13 cellular contexts compared by ENCODE assay signal in the genomic region with DNA sequence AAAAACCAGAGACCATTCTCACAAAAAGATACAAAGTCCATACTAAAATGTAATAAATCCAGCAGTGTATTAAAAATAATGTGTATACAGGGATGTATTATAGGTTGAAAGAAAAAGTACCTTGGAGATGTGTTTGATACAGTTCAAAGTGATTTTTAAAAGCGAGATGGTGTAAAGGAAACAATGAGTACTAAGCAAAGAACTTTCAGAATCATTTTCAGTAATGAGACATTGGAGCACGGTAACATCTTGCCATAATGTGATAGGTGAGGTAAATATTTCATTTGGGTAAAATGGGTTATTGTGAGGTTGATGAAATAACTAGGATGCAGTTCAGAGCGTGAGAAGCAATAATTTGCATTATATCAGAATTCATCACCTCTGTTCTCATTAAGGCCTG. TPM values are rescaled to one million over a fixed set of nuclear protein-coding genes. Genes with fewer than 3 reads are reported as not detected.
DNase-seq lines count a peak whose midpoint lies in the region; ATAC-seq and TF ChIP-seq lines count a peak whose summit lies in the region.
"Had no signal": no experiment of that assay in that cellular context is flagged by ENCODE, and none has a peak within 500 bp of the region (broad histone marks: within the 10 kb centered on the region; RNA-seq: fewer than 3 reads in every experiment).

No MANE protein-coding gene starts in this region.

- H3K36me3 ChIP-seq in ACC112 (ENCODE audit: insufficient read depth, low read length): peaks cover 20% of the 10 kb centered on the region
- H3K36me3 ChIP-seq in right atrium auricular region: peaks cover 25% of the 10 kb centered on the region

- ATAC-seq in GM18511 (IDR thresholded peaks at IDR 0.05; ENCODE audit: unreplicated experiment) (peak; percentile 53), HG02852 (IDR thresholded peaks at IDR 0.05; ENCODE audit: unreplicated experiment) (peak; percentile 54), HG03521 (IDR thresholded peaks at IDR 0.05; ENCODE audit: unreplicated experiment) (no peak)

- H3K4me1 ChIP-seq in ACC112 (ENCODE audit: control insufficient read depth, insufficient read depth, low read length, unreplicated experiment): peaks cover 20% of the 10 kb centered on the region
- no peaks in the 10 kb centered on the region for H3K4me1 ChIP-seq in right atrium auricular region

- no peak for DNase-seq in activated T-helper 1 cell treated with anti-CD3 and anti-CD28 coated beads, Interleukin-12 subunit alpha, Interleukin-12 subunit beta, Interleukin-2, Interleukin-4 antibody, amounts not matched to agents 30 ng/mL and 10 ng/mL and 1 ng/mL, durations not matched to agents 14 hours and 24 hours and 36 hours (ENCODE audit: low spot score)
- DNase-seq in right atrium auricular region (ENCODE audit: low spot score) (no peak), ACHN (no peak), DMS153 treated with DMSO at 0.1 percent for 48 hours (lab: John Stamatoyannopoulos, UW; ENCODE audit: unreplicated experiment) (no peak)
- DNase-seq: activated B cell treated with CpG ODN at 0.5 μM for 24 hours; H7; stimulated activated CD4-positive, alpha-beta T cell treated with anti-CD3 and anti-CD28 coated beads, Interleukin-2, amount 100 ng/mL, for 48 hours; substantia nigra had no signal

- intact Hi-C loops in activated T-helper 1 cell treated with anti-CD3 and anti-CD28 coated beads, Interleukin-12 subunit alpha, Interleukin-12 subunit beta, Interleukin-2, Interleukin-4 antibody, amounts not matched to agents 30 ng/mL and 10 ng/mL and 1 ng/mL, durations not matched to agents 14 hours and 24 hours and 36 hours (cut with micrococcal nuclease): loop anchor here (1.0 to 5.0 kb wide), 6 partner anchors 26 to 417 kb away; a partner anchor contains a TSS

- no peaks in the 10 kb centered on the region for H3K9me3 Mint-ChIP-seq in activated T-helper 1 cell treated with anti-CD3 and anti-CD28 coated beads, Interleukin-12 subunit alpha, Interleukin-12 subunit beta, Interleukin-2, Interleukin-4 antibody, amounts not matched to agents 30 ng/mL and 10 ng/mL and 1 ng/mL, durations not matched to agents 14 hours and 24 hours and 36 hours
- H3K9me3 Mint-ChIP-seq: activated B cell treated with CpG ODN at 0.5 μM for 24 hours had no signal

- in situ Hi-C loops in ACHN (cut with HindIII; ENCODE audit: low pct_ligation_motif_present, low pct_unique_long_range_greater_than_20kb, low sequenced_read_pairs): no loop called here

- no peak for TF ChIP-seq CTCF in right atrium auricular region (IDR thresholded peaks at IDR 0.05)

- peak overlapping the region; percentile 88 for H3K27ac Mint-ChIP-seq in activated T-helper 1 cell treated with anti-CD3 and anti-CD28 coated beads, Interleukin-12 subunit alpha, Interleukin-12 subunit beta, Interleukin-2, Interleukin-4 antibody, amounts not matched to agents 30 ng/mL and 10 ng/mL and 1 ng/mL, durations not matched to agents 14 hours and 24 hours and 36 hours
- H3K27ac Mint-ChIP-seq: activated B cell treated with CpG ODN at 0.5 μM for 24 hours had no signal

- no peaks in the 10 kb centered on the region for H3K27me3 Mint-ChIP-seq in activated T-helper 1 cell treated with anti-CD3 and anti-CD28 coated beads, Interleukin-12 subunit alpha, Interleukin-12 subunit beta, Interleukin-2, Interleukin-4 antibody, amounts not matched to agents 30 ng/mL and 10 ng/mL and 1 ng/mL, durations not matched to agents 14 hours and 24 hours and 36 hours (ENCODE audit: insufficient read depth)
- H3K27me3 Mint-ChIP-seq: activated B cell treated with CpG ODN at 0.5 μM for 24 hours had no signal

- H3K4me3 ChIP-seq in ACC112 (ENCODE audit: low read depth, low read length): no peak overlapping the region
- H3K4me3 ChIP-seq in right atrium auricular region: no peak overlapping the region
- H3K4me3 ChIP-seq: hepatocyte had no signal

- H3K4me1 Mint-ChIP-seq in activated T-helper 1 cell treated with anti-CD3 and anti-CD28 coated beads, Interleukin-12 subunit alpha, Interleukin-12 subunit beta, Interleukin-2, Interleukin-4 antibody, amounts not matched to agents 30 ng/mL and 10 ng/mL and 1 ng/mL, durations not matched to agents 14 hours and 24 hours and 36 hours (ENCODE audit: low read depth): peaks cover 13% of the 10 kb centered on the region

- H3K27ac ChIP-seq in ACC112 (ENCODE audit: low read depth, low read length) (peak overlapping the region; percentile 57), right atrium auricular region (no peak overlapping the region)
- H3K27ac ChIP-seq: hepatocyte had no signal

- H3K27me3 ChIP-seq in ACC112 (ENCODE audit: insufficient read depth, low read length) (no peaks in the 10 kb centered on the region), right atrium auricular region (no peaks in the 10 kb centered on the region)
- H3K27me3 ChIP-seq: hepatocyte had no signal

- peaks cover 14% of the 10 kb centered on the region for H3K36me3 Mint-ChIP-seq in activated T-helper 1 cell treated with anti-CD3 and anti-CD28 coated beads, Interleukin-12 subunit alpha, Interleukin-12 subunit beta, Interleukin-2, Interleukin-4 antibody, amounts not matched to agents 30 ng/mL and 10 ng/mL and 1 ng/mL, durations not matched to agents 14 hours and 24 hours and 36 hours (ENCODE audit: low read depth)

- no peak overlapping the region for H2AFZ ChIP-seq in ACC112 (ENCODE audit: low read length, unreplicated experiment)
- H2AFZ ChIP-seq: hepatocyte had no signal

- peak overlapping the region; percentile 45 for H3K4me3 Mint-ChIP-seq in activated T-helper 1 cell treated with anti-CD3 and anti-CD28 coated beads, Interleukin-12 subunit alpha, Interleukin-12 subunit beta, Interleukin-2, Interleukin-4 antibody, amounts not matched to agents 30 ng/mL and 10 ng/mL and 1 ng/mL, durations not matched to agents 14 hours and 24 hours and 36 hours
- H3K4me3 Mint-ChIP-seq: activated B cell treated with CpG ODN at 0.5 μM for 24 hours had no signal

- no peaks in the 10 kb centered on the region for H3K9me3 ChIP-seq in right atrium auricular region

- H3K79me2 ChIP-seq in ACC112 (ENCODE audit: control insufficient read depth, insufficient read depth, low read length, unreplicated experiment): no peaks in the 10 kb centered on the region
- H3K79me2 ChIP-seq: hepatocyte had no signal

RNA-seq across cellular contexts. Expression of a gene that starts 25.9 kb away (rescaled TPM):
- 191 and 194 TPM in 2 replicates for total RNA-seq in activated T-helper 1 cell treated with anti-CD3 and anti-CD28 coated beads, Interleukin-12 subunit alpha, Interleukin-12 subunit beta, Interleukin-2, Interleukin-4 antibody, amounts not matched to agents 30 ng/mL and 10 ng/mL and 1 ng/mL, durations not matched to agents 14 hours and 24 hours and 36 hours
- 10 to 100 TPM; 61.6 to 64.9 TPM for total RNA-seq in right atrium auricular region

RNA-seq across cellular contexts. Expression of a gene that starts 53.7 kb away (rescaled TPM):
- 10.2 and 10.3 TPM in 2 replicates for total RNA-seq in activated T-helper 1 cell treated with anti-CD3 and anti-CD28 coated beads, Interleukin-12 subunit alpha, Interleukin-12 subunit beta, Interleukin-2, Interleukin-4 antibody, amounts not matched to agents 30 ng/mL and 10 ng/mL and 1 ng/mL, durations not matched to agents 14 hours and 24 hours and 36 hours
- total RNA-seq in right atrium auricular region: 1 to 10 TPM; 5.7 to 6.9 TPM
